ENCODE assay signal across 17 cellular contexts in genomic region chrX:49204709-49205108, GRCh38. TPM values are rescaled to one million over a fixed set of nuclear protein-coding genes. Genes with fewer than 3 reads are reported as not detected.
"Had no signal": no experiment of that assay in that cellular context is flagged by ENCODE, and none has a peak within 500 bp of the region (broad histone marks: within the 10 kb centered on the region; RNA-seq: fewer than 3 reads in every experiment).

No MANE protein-coding gene starts in this region.

- H3K27ac ChIP-seq: lower lobe of right lung, parathyroid adenoma, thoracic aorta, transverse colon, upper lobe of right lung, uterus had no signal

- DNase-seq: cortex of kidney; effector CD4-positive, alpha-beta T cell; left ventricle myocardium superior; lower lobe of right lung; natural killer cell; stimulated activated CD4-positive, alpha-beta T cell treated with anti-CD3 and anti-CD28 coated beads, Interleukin-4, amount 100 ng/mL, for 4 hours; stimulated activated naive CD8-positive, alpha-beta T cell treated with anti-CD3 and anti-CD28 coated beads, Interleukin-15, Interleukin-2, amounts not matched to agents 100 U/mL and 50 U/mL, for 24 hours; transverse colon; upper lobe of right lung; uterus had no signal

- H3K4me1 ChIP-seq: lower lobe of right lung, uterus had no signal

- H3K36me3 ChIP-seq: lower lobe of right lung, thoracic aorta, transverse colon, upper lobe of right lung, uterus had no signal

- ATAC-seq: left ventricle myocardium superior; lower lobe of right lung; natural killer cell; sciatic nerve; stimulated activated memory B cell treated with anti-CD40 and anti-IgM and Interleukin-4, amounts not matched to agents 10 μg/mL and 1 μg/mL and 100 μg/mL, for 72 hours; stimulated activated naive CD8-positive, alpha-beta T cell treated with anti-CD3 and anti-CD28 coated beads, Interleukin-15, Interleukin-2, amounts not matched to agents 100 U/mL and 50 U/mL, for 24 hours; upper lobe of right lung had no signal

- H3K4me3 ChIP-seq: lower lobe of right lung, thoracic aorta, transverse colon, upper lobe of right lung, uterus had no signal

- H3K9me3 ChIP-seq: lower lobe of right lung, thoracic aorta, transverse colon, upper lobe of right lung, uterus had no signal

RNA-seq across cellular contexts. Expression of gene SYP, which starts 4.7 kb away (rescaled TPM):
- total RNA-seq: fibroblast of villous mesenchyme had no signal

RNA-seq across cellular contexts. Expression of gene CACNA1F, which starts 28.4 kb away (rescaled TPM):
- total RNA-seq: fibroblast of villous mesenchyme, mesenteric fat pad, myocyte had no signal
